ENCODE assay signal across 2 cellular contexts in genomic region chr9:16602494-16602893, GRCh38.
TF ChIP-seq lines count a peak whose summit lies in the region.

No MANE protein-coding gene starts in this region.

TF ChIP-seq in IMR-90, 13 proteins besides CTCF, POLR2A, EP300 and RAD21:
- TF ChIP-seq NFE2L2 (IDR thresholded peaks at IDR 0.05; ENCODE audit: low read depth, low read length), result no peak
- TF ChIP-seq CEBPB (IDR thresholded peaks at IDR 0.05; ENCODE audit: low read depth, low read length), result no peak
- no peak for TF ChIP-seq MAFK (IDR thresholded peaks at IDR 0.05; ENCODE audit: low read depth, low read length)
- TF ChIP-seq FOS (IDR thresholded peaks at IDR 0.05; ENCODE audit: low read depth, low read length), result no peak
- no peak for TF ChIP-seq SMC3 (IDR thresholded peaks at IDR 0.05; ENCODE audit: low read depth, low read length)
- TF ChIP-seq MXI1 (IDR thresholded peaks at IDR 0.05; ENCODE audit: borderline replicate concordance, low read depth, low read length), result no peak
- no peak for TF ChIP-seq USF2 (IDR thresholded peaks at IDR 0.05; ENCODE audit: low read depth, low read length)
- TF ChIP-seq, protein P1, sequence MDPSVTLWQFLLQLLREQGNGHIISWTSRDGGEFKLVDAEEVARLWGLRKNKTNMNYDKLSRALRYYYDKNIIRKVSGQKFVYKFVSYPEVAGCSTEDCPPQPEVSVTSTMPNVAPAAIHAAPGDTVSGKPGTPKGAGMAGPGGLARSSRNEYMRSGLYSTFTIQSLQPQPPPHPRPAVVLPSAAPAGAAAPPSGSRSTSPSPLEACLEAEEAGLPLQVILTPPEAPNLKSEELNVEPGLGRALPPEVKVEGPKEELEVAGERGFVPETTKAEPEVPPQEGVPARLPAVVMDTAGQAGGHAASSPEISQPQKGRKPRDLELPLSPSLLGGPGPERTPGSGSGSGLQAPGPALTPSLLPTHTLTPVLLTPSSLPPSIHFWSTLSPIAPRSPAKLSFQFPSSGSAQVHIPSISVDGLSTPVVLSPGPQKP (IDR thresholded peaks at IDR 0.05; ENCODE audit: borderline replicate concordance, low read depth, low read length), result no peak
- TF ChIP-seq BHLHE40 (IDR thresholded peaks at IDR 0.05; ENCODE audit: low read depth, low read length), result no peak
- TF ChIP-seq CHD1 (IDR thresholded peaks at IDR 0.05; ENCODE audit: low read depth, low read length), result no peak
- TF ChIP-seq RCOR1 (IDR thresholded peaks at IDR 0.05; ENCODE audit: insufficient replicate concordance, low read length), result no peak
- TF ChIP-seq MAZ (IDR thresholded peaks at IDR 0.05; ENCODE audit: borderline replicate concordance, low read depth, low read length), result no peak

TF ChIP-seq in SK-N-SH, 30 proteins besides CTCF, POLR2A, EP300 and RAD21:
- TF ChIP-seq IRF3 (IDR thresholded peaks at IDR 0.05; ENCODE audit: low read depth, low read length) (no peak), TEAD4 (IDR thresholded peaks at IDR 0.05; ENCODE audit: borderline replicate concordance, insufficient read depth) (no peak), RFX5 (IDR thresholded peaks at IDR 0.05; ENCODE audit: low read length) (no peak), MAX (IDR thresholded peaks at IDR 0.05; ENCODE audit: low read depth) (no peak), FOSL2 (IDR thresholded peaks at IDR 0.05; ENCODE audit: borderline replicate concordance, low read depth) (no peak), EZH2phosphoT487 (IDR thresholded peaks at IDR 0.05; ENCODE audit: borderline replicate concordance, low read depth) (no peak), NRF1 (IDR thresholded peaks at IDR 0.05; ENCODE audit: low read depth, low read length) (no peak), JUND (IDR thresholded peaks at IDR 0.05) (no peak), TAF1 (IDR thresholded peaks at IDR 0.05; ENCODE audit: borderline replicate concordance, low read depth, low read length) (no peak), CHD2 (IDR thresholded peaks at IDR 0.05; ENCODE audit: low read length, partially characterized antibody) (no peak), REST (IDR thresholded peaks at IDR 0.05; ENCODE audit: low read depth, low read length) (no peak), SMC3 (IDR thresholded peaks at IDR 0.05; ENCODE audit: low read depth, low read length) (no peak), GABPA (IDR thresholded peaks at IDR 0.05; ENCODE audit: low read depth) (no peak), FOXJ3 (CRISPR knock-in tag; IDR thresholded peaks at IDR 0.05) (no peak), MXI1 (IDR thresholded peaks at IDR 0.05; ENCODE audit: low read depth, low read length) (no peak), POLR2AphosphoS5 (IDR thresholded peaks at IDR 0.05; ENCODE audit: low read depth, low read length) (no peak), SIN3A (IDR thresholded peaks at IDR 0.05; ENCODE audit: borderline replicate concordance, low read depth, low read length) (no peak), RXRA (IDR thresholded peaks at IDR 0.05; ENCODE audit: borderline replicate concordance, low read depth) (no peak)
- TF ChIP-seq, protein P2, sequence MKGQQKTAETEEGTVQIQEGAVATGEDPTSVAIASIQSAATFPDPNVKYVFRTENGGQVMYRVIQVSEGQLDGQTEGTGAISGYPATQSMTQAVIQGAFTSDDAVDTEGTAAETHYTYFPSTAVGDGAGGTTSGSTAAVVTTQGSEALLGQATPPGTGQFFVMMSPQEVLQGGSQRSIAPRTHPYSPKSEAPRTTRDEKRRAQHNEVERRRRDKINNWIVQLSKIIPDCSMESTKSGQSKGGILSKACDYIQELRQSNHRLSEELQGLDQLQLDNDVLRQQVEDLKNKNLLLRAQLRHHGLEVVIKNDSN (IDR thresholded peaks at IDR 0.05; ENCODE audit: borderline replicate concordance, low read depth), result no peak
- TF ChIP-seq, protein P3, sequence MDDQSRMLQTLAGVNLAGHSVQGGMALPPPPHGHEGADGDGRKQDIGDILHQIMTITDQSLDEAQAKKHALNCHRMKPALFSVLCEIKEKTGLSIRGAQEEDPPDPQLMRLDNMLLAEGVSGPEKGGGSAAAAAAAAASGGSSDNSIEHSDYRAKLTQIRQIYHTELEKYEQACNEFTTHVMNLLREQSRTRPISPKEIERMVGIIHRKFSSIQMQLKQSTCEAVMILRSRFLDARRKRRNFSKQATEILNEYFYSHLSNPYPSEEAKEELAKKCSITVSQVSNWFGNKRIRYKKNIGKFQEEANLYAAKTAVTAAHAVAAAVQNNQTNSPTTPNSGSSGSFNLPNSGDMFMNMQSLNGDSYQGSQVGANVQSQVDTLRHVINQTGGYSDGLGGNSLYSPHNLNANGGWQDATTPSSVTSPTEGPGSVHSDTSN (IDR thresholded peaks at IDR 0.05), result no peak
